18 cellular contexts compared by ENCODE assay signal in the genomic region with DNA sequence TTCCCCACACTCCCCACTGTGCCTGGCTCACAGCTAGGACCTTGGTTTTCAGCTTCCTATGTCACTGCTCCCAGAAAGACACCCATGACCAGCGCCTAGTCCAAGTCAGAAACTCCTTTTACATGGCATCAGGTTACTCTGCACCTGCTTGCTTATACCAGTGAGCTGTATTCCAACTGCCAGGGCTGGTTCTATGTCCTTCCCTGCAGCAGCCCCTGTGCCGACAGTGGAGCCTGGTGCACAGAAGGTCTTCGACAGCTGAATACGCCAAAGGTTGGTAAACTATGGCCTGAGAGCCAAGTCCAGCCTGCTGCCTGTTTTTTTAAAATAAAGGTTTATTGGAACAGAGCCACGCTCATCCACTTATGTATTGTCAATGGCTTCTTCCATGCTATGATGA.
A peak's percentile ranks its signal among the peaks of the same experiment; 100 is the strongest.
DNase-seq lines count a peak whose midpoint lies in the region; ATAC-seq and FAIRE-seq lines count a peak whose summit lies in the region.
"Had no signal": no experiment of that assay in that cellular context is flagged by ENCODE, and none has a peak within 500 bp of the region (broad histone marks: within the 10 kb centered on the region; RNA-seq: fewer than 3 reads in every experiment).

No MANE protein-coding gene starts in this region.

- no peak overlapping the region for H3K4me3 ChIP-seq in right cardiac atrium (ENCODE audit: low read length)
- H3K4me3 ChIP-seq: mucosa of descending colon, SK-N-MC, spleen had no signal

- no peak for FAIRE-seq in urothelium cell line (lab: Jason Lieb, UNC)
- FAIRE-seq: H54, islet of Langerhans, TTC549 had no signal

- no peak overlapping the region for H3K4me3 Mint-ChIP-seq in central memory CD8-positive, alpha-beta T cell
- H3K4me3 Mint-ChIP-seq in stimulated activated naive B cell treated with anti-CD40 and anti-IgM and Interleukin-4, amounts not matched to agents 10 μg/mL and 1 μg/mL and 100 μg/mL, for 72 hours: peak overlapping the region in 1 of 2 donors; percentile 4
- H3K4me3 Mint-ChIP-seq: activated CD8-positive, alpha-beta T cell treated with anti-CD3 and anti-CD28 coated beads, Interleukin-2, amount 10 ng/mL, durations not matched to agents 7 days and 5 days; activated T-helper 17 cell treated with anti-CD3 and anti-CD28 coated beads, Interleukin-2, amount 50 U/mL, for 72 hours had no signal

- intact Hi-C loops in Right ventricle myocardium superior (cut with DNase I) (no loop called here), right cardiac atrium (cut with DNase I) (no loop called here)

- peak; percentile 14 for DNase-seq in Right ventricle myocardium superior
- no peak for DNase-seq in right cardiac atrium
- peak; percentile 51 for DNase-seq in NCI-H2196 treated with DMSO at 0.1 percent for 48 hours (lab: John Stamatoyannopoulos, UW; ENCODE audit: unreplicated experiment)
- DNase-seq in central memory CD8-positive, alpha-beta T cell (ENCODE audit: low spot score in 2 of 2): no peak
- DNase-seq in stimulated activated naive B cell treated with anti-CD40 and anti-IgM and Interleukin-4, amounts not matched to agents 10 μg/mL and 1 μg/mL and 100 μg/mL, for 72 hours: no peak
- no peak for DNase-seq in stimulated activated CD4-positive, alpha-beta T cell treated with anti-CD3 and anti-CD28 coated beads, Interleukin-2, amount 100 ng/mL, for 48 hours
- DNase-seq in urothelium cell line (ENCODE audit: low spot score): no peak
- DNase-seq: activated CD8-positive, alpha-beta T cell treated with anti-CD3 and anti-CD28 coated beads, Interleukin-2, amount 10 ng/mL, durations not matched to agents 7 days and 5 days; aorta; cortex of kidney; spleen had no signal

- no peaks in the 10 kb centered on the region for H3K27me3 Mint-ChIP-seq in central memory CD8-positive, alpha-beta T cell
- no peaks in the 10 kb centered on the region for H3K27me3 Mint-ChIP-seq in stimulated activated naive B cell treated with anti-CD40 and anti-IgM and Interleukin-4, amounts not matched to agents 10 μg/mL and 1 μg/mL and 100 μg/mL, for 72 hours
- H3K27me3 Mint-ChIP-seq: activated T-helper 17 cell treated with anti-CD3 and anti-CD28 coated beads, Interleukin-2, amount 50 U/mL, for 72 hours had no signal

- H3K36me3 Mint-ChIP-seq in central memory CD8-positive, alpha-beta T cell (ENCODE audit: insufficient read depth): peaks cover 24% of the 10 kb centered on the region
- H3K36me3 Mint-ChIP-seq in stimulated activated naive B cell treated with anti-CD40 and anti-IgM and Interleukin-4, amounts not matched to agents 10 μg/mL and 1 μg/mL and 100 μg/mL, for 72 hours: peaks cover 24 to 41% of the 10 kb centered on the region in 2 donors

- H3K9me3 ChIP-seq in right cardiac atrium (ENCODE audit: control insufficient read depth, low read length): no peaks in the 10 kb centered on the region
- H3K9me3 ChIP-seq: mucosa of descending colon, spleen had no signal

- no peak overlapping the region for H3K27ac ChIP-seq in right cardiac atrium (ENCODE audit: low read length)
- H3K27ac ChIP-seq: SK-N-MC, spleen had no signal

- peak overlapping the region; percentile 7 for H3K27ac Mint-ChIP-seq in central memory CD8-positive, alpha-beta T cell (ENCODE audit: low read depth)
- H3K27ac Mint-ChIP-seq in stimulated activated naive B cell treated with anti-CD40 and anti-IgM and Interleukin-4, amounts not matched to agents 10 μg/mL and 1 μg/mL and 100 μg/mL, for 72 hours: peak overlapping the region; percentile 10
- H3K27ac Mint-ChIP-seq: activated CD8-positive, alpha-beta T cell treated with anti-CD3 and anti-CD28 coated beads, Interleukin-2, amount 10 ng/mL, durations not matched to agents 7 days and 5 days; activated T-helper 17 cell treated with anti-CD3 and anti-CD28 coated beads, Interleukin-2, amount 50 U/mL, for 72 hours had no signal

- peaks cover 85% of the 10 kb centered on the region for H3K4me1 Mint-ChIP-seq in central memory CD8-positive, alpha-beta T cell
- peaks cover 65 to 82% of the 10 kb centered on the region in 2 donors for H3K4me1 Mint-ChIP-seq in stimulated activated naive B cell treated with anti-CD40 and anti-IgM and Interleukin-4, amounts not matched to agents 10 μg/mL and 1 μg/mL and 100 μg/mL, for 72 hours

- H3K27me3 ChIP-seq in right cardiac atrium (ENCODE audit: control insufficient read depth, insufficient read depth): no peaks in the 10 kb centered on the region
- H3K27me3 ChIP-seq: spleen had no signal

- ATAC-seq in Right ventricle myocardium superior (ENCODE audit: poor library complexity) (no peak), right cardiac atrium (no peak), GM21825 (IDR thresholded peaks at IDR 0.05; ENCODE audit: unreplicated experiment) (no peak)
- ATAC-seq in central memory CD8-positive, alpha-beta T cell (replicated peaks; ENCODE audit: extremely low read depth, poor library complexity, severe bottlenecking): no peak
- ATAC-seq in stimulated activated naive B cell treated with anti-CD40 and anti-IgM and Interleukin-4, amounts not matched to agents 10 μg/mL and 1 μg/mL and 100 μg/mL, for 72 hours (replicated peaks): no peak
- ATAC-seq: activated CD8-positive, alpha-beta T cell treated with anti-CD3 and anti-CD28 coated beads, Interleukin-2, amount 10 ng/mL, durations not matched to agents 7 days and 5 days; activated T-helper 17 cell treated with anti-CD3 and anti-CD28 coated beads, Interleukin-2, amount 50 U/mL, for 72 hours; mucosa of descending colon had no signal

- 78% methylated on average over 5 of the region's 5 CpGs for WGBS in right cardiac atrium

- H3K4me1 ChIP-seq in right cardiac atrium (ENCODE audit: control insufficient read depth, insufficient read depth, low read length): peaks cover 29% of the 10 kb centered on the region

- no peaks in the 10 kb centered on the region for H3K9me3 Mint-ChIP-seq in central memory CD8-positive, alpha-beta T cell
- peaks cover 0 to 1% of the 10 kb centered on the region in 2 donors for H3K9me3 Mint-ChIP-seq in stimulated activated naive B cell treated with anti-CD40 and anti-IgM and Interleukin-4, amounts not matched to agents 10 μg/mL and 1 μg/mL and 100 μg/mL, for 72 hours
- H3K9me3 Mint-ChIP-seq: activated T-helper 17 cell treated with anti-CD3 and anti-CD28 coated beads, Interleukin-2, amount 50 U/mL, for 72 hours had no signal

Comparison
In these comparisons a context has a peak if more than half of its experiments do, and no peak if none do; other contexts are left out.
1. DNase-seq: peak in Right ventricle myocardium superior (single experiment) and NCI-H2196 treated with DMSO at 0.1 percent for 48 hours (single experiment); none in right cardiac atrium (0 of 3), central memory CD8-positive, alpha-beta T cell (0 of 2), stimulated activated naive B cell treated with anti-CD40 and anti-IgM and Interleukin-4, amounts not matched to agents 10 μg/mL and 1 μg/mL and 100 μg/mL, for 72 hours (single experiment), stimulated activated CD4-positive, alpha-beta T cell treated with anti-CD3 and anti-CD28 coated beads, Interleukin-2, amount 100 ng/mL, for 48 hours (0 of 2) and urothelium cell line (single experiment).